9 cellular contexts compared by ENCODE assay signal in genomic region chr5:5886812-5887486, GRCh38.
A peak's percentile ranks its signal among the peaks of the same experiment; 100 is the strongest.
DNase-seq lines count a peak whose midpoint lies in the region; ATAC-seq, FAIRE-seq and TF ChIP-seq lines count a peak whose summit lies in the region.
"Had no signal": no experiment of that assay in that cellular context is flagged by ENCODE, and none has a peak within 500 bp of the region (broad histone marks: within the 10 kb centered on the region; RNA-seq: fewer than 3 reads in every experiment).

No MANE protein-coding gene starts in this region.

- H3K27me3 ChIP-seq in Panc1 (ENCODE audit: control insufficient read depth, insufficient read depth, low read length), result no peaks in the 10 kb centered on the region
- H3K27me3 ChIP-seq: BLaER1 had no signal

- no TSS peak for BruUV-seq in Panc1 (replicated peaks; lab: Mats Ljungman, UMichigan)

- POLR2A ChIA-PET in Panc1 (lab: Charles Lee), result interaction anchor here (0.6 kb wide), 1 partner anchor 201 kb away, joined by 3 read pairs; no protein-coding TSS in a partner anchor

- no peaks in the 10 kb centered on the region for H3K4me1 ChIP-seq in Panc1 (ENCODE audit: control insufficient read depth, insufficient read depth, low read length)

- in situ Hi-C loops in Panc1 (cut with HindIII; ENCODE audit: low pct_unique_long_range_greater_than_20kb, low sequenced_read_pairs), result no loop called here

- ATAC-seq in HG02973 (IDR thresholded peaks at IDR 0.05; ENCODE audit: unreplicated experiment) (peak; percentile 64), Panc1 (peak; percentile 92)

- CTCF ChIA-PET in Panc1 (lab: Charles Lee), result interaction anchor here (0.6 kb wide), 1 partner anchor 304 kb away, joined by 3 read pairs; no protein-coding TSS in a partner anchor

- peak; percentile 33 for DNase-seq in NCI-H2029 (lab: John Stamatoyannopoulos, UW)
- no peak for DNase-seq in NCI-H2029 treated with DMSO at 0.1 percent for 48 hours (lab: John Stamatoyannopoulos, UW)
- no peak for DNase-seq in Panc1 (ENCODE audit: low read depth, low spot score)
- peak; percentile 67 for DNase-seq in ecto neural progenitor cell (ENCODE audit: low spot score)
- DNase-seq in stimulated activated CD4-positive, alpha-beta T cell treated with anti-CD3 and anti-CD28 coated beads, Interleukin-12 subunit alpha, Interleukin-12 subunit beta, amount 100 ng/mL, for 4 hours, result peak; percentile 27
- no peak for DNase-seq in NCI-H446 treated with DMSO at 0.1 percent for 48 hours (lab: John Stamatoyannopoulos, UW)
- DNase-seq in HTR-8/SVneo (ENCODE audit: insufficient read length, low spot score), result no peak

- no peaks in the 10 kb centered on the region for H3K36me3 ChIP-seq in Panc1 (ENCODE audit: control insufficient read depth, insufficient read depth, low read length)
- H3K36me3 ChIP-seq: BLaER1 had no signal

- H3K27ac ChIP-seq in Panc1 (ENCODE audit: low read length), result no peak overlapping the region
- H3K27ac ChIP-seq: BLaER1 had no signal

- intact Hi-C loops in Panc1 (cut with micrococcal nuclease; ENCODE audit: unreplicated experiment), result loop anchor here (5.0 kb wide), 1 partner anchor 390 kb away; no protein-coding TSS in a partner anchor

- no peaks in the 10 kb centered on the region for H3K9me3 ChIP-seq in Panc1 (ENCODE audit: control insufficient read depth, insufficient read depth, low read depth, low read length)
- H3K9me3 ChIP-seq: BLaER1 had no signal

- no peak overlapping the region for H3K4me3 ChIP-seq in Panc1 (ENCODE audit: low read depth in 2 of 2, low read length in 2 of 2)
- H3K4me3 ChIP-seq: BLaER1 had no signal

- TF ChIP-seq CTCF in Panc1 (IDR thresholded peaks at IDR 0.05), result peak; percentile 95

- FAIRE-seq in HTR-8/SVneo (lab: Jason Lieb, UNC), result no peak

Comparison
In these comparisons a context has a peak if more than half of its experiments do, and no peak if none do; other contexts are left out.
1. DNase-seq: peak in NCI-H2029 (single experiment), ecto neural progenitor cell (single experiment) and stimulated activated CD4-positive, alpha-beta T cell treated with anti-CD3 and anti-CD28 coated beads, Interleukin-12 subunit alpha, Interleukin-12 subunit beta, amount 100 ng/mL, for 4 hours (single experiment); none in NCI-H2029 treated with DMSO at 0.1 percent for 48 hours (single experiment), Panc1 (single experiment), NCI-H446 treated with DMSO at 0.1 percent for 48 hours (single experiment) and HTR-8/SVneo (single experiment).